31 cellular contexts compared by ENCODE assay signal in genomic region chr9:101342595-101342994, GRCh38. TPM values are rescaled to one million over a fixed set of nuclear protein-coding genes. Genes with fewer than 3 reads are reported as not detected.
"Had no signal": no experiment of that assay in that cellular context is flagged by ENCODE, and none has a peak within 500 bp of the region (broad histone marks: within the 10 kb centered on the region; RNA-seq: fewer than 3 reads in every experiment).

No MANE protein-coding gene starts in this region.

- H3K9me3 ChIP-seq: esophagus squamous epithelium, heart right ventricle, stomach, thyroid gland had no signal

- FAIRE-seq: endometrium had no signal

- H2AFZ ChIP-seq: parathyroid adenoma had no signal

- H3K4me1 ChIP-seq: esophagus squamous epithelium, heart right ventricle, parathyroid adenoma, stomach, thyroid gland had no signal

- DNase-seq: effector memory CD8-positive, alpha-beta T cell; erythroblast; esophagus squamous epithelium; foreskin melanocyte; glutamatergic neuron; heart right ventricle; hippocampal formation; islet precursor cell; kidney glomerular epithelial cell; left colon; mammary epithelial cell; mesendoderm; midbrain; naive thymus-derived CD8-positive, alpha-beta T cell; nephron progenitor cell; nucleus accumbens; stimulated activated CD4-positive, alpha-beta T cell treated with anti-CD3 and anti-CD28 coated beads, Interleukin-2, amount 100 ng/mL, for 24 hours; stimulated activated CD4-positive, alpha-beta T cell treated with anti-CD3 and anti-CD28 coated beads, Interleukin-4, amount 100 ng/mL, for 24 hours; stimulated activated naive CD4-positive, alpha-beta T cell treated with Interleukin-2 at 50 U/mL for 16 hours; stomach; thyroid gland; trophoblast cell had no signal

- H3K9ac ChIP-seq: parathyroid adenoma had no signal

- H3K36me3 ChIP-seq: esophagus squamous epithelium, heart right ventricle, stomach, thyroid gland had no signal

- H3K79me2 ChIP-seq: parathyroid adenoma had no signal

- H3K27me3 ChIP-seq: esophagus squamous epithelium, stomach, thyroid gland had no signal

- H3K4me3 ChIP-seq: coronary artery, esophagus squamous epithelium, heart right ventricle, stomach, thyroid gland had no signal

- H3K27ac ChIP-seq: coronary artery, esophagus squamous epithelium, heart right ventricle, parathyroid adenoma, thyroid gland had no signal

- ATAC-seq: effector memory CD8-positive, alpha-beta T cell; heart right ventricle; left colon; naive thymus-derived CD8-positive, alpha-beta T cell; sciatic nerve; stimulated activated effector memory CD8-positive, alpha-beta T cell treated with anti-CD3 and anti-CD28 coated beads, Interleukin-12 subunit alpha, Interleukin-12 subunit beta, amount 100 ng/mL, for 72 hours had no signal

RNA-seq across cellular contexts. Expression of gene BAAT, which starts 42.2 kb away (rescaled TPM):
- total RNA-seq: esophagus squamous epithelium; left colon; lower leg skin; naive thymus-derived CD8-positive, alpha-beta T cell; progenitor cell of endocrine pancreas; sciatic nerve; subcutaneous adipose tissue; thyroid gland; urinary bladder had no signal
- polyA plus RNA-seq: naive thymus-derived CD8-positive, alpha-beta T cell; stomach had no signal
